23 cellular contexts compared by ENCODE assay signal in genomic region chr2:176328149-176328548, GRCh38. TPM values are rescaled to one million over a fixed set of nuclear protein-coding genes. Genes with fewer than 3 reads are reported as not detected.
DNase-seq lines count a peak whose midpoint lies in the region; ATAC-seq, FAIRE-seq and TF ChIP-seq lines count a peak whose summit lies in the region.
"Had no signal": no experiment of that assay in that cellular context is flagged by ENCODE, and none has a peak within 500 bp of the region (broad histone marks: within the 10 kb centered on the region; RNA-seq: fewer than 3 reads in every experiment).

No MANE protein-coding gene starts in this region.

- no peaks in the 10 kb centered on the region for H3K27me3 ChIP-seq in suprapubic skin

- H3K4me3 ChIP-seq in kidney (ENCODE audit: low read length in 2 of 2) (no peak overlapping the region), suprapubic skin (no peak overlapping the region)

- H3K36me3 ChIP-seq in kidney (ENCODE audit: control insufficient read depth in 1 of 2, insufficient read depth in 2 of 2, low read length in 2 of 2) (peaks cover 0 to 4% of the 10 kb centered on the region in 2 donors), suprapubic skin (peaks cover 6% of the 10 kb centered on the region)

- 88% methylated on average over 3 of the region's 3 CpGs for WGBS in suprapubic skin

- H3K27ac ChIP-seq in kidney (ENCODE audit: low read depth in 2 of 2, low read length in 2 of 2), result no peak overlapping the region
- H3K27ac ChIP-seq in suprapubic skin, result no peak overlapping the region

- no peak for TF ChIP-seq POLR2A in suprapubic skin (IDR thresholded peaks at IDR 0.05)

- intact Hi-C loops in kidney (cut with DNase I), result no loop called here

- H3K4me1 ChIP-seq in kidney (ENCODE audit: control insufficient read depth in 1 of 2, insufficient read depth in 1 of 2, low read depth in 1 of 2, low read length in 2 of 2) (peaks cover 0 to 12% of the 10 kb centered on the region in 2 donors), suprapubic skin (no peaks in the 10 kb centered on the region)

- peak; percentile 22 for DNase-seq in CD1c-positive myeloid dendritic cell (ENCODE audit: extremely low spot score)
- DNase-seq in NOMO-1 treated with dmso at 0.1 percent for 144 hours (lab: John Stamatoyannopoulos, UW; ENCODE audit: unreplicated experiment), result peak; percentile 13
- no peak for DNase-seq in kidney
- no peak for DNase-seq in stimulated activated CD4-positive, alpha-beta T cell treated with anti-CD3 and anti-CD28 coated beads, Interleukin-4, amount 100 ng/mL, for 1 hour
- DNase-seq in suprapubic skin (ENCODE audit: low spot score in 2 of 2), result no peak
- DNase-seq in anterior cingulate cortex (lab: John Stamatoyannopoulos, UW), result no peak
- no peak for DNase-seq in SKM-1 treated with dmso at 0.1 percent for 144 hours (lab: John Stamatoyannopoulos, UW; ENCODE audit: unreplicated experiment)
- DNase-seq: 8988T; Caco-2; CD4-positive, alpha-beta T cell; HFFc6; KG1; NCI-H1092 treated with DMSO at 0.1 percent for 48 hours; NCI-H146; NCI-H2081 treated with DMSO at 0.1 percent for 48 hours; NCI-H510A; NCI-H748 treated with DMSO at 0.1 percent for 48 hours; NK-92 treated with Interleukin-12 subunit alpha and Interleukin-12 subunit beta, amount 100 ng/mL, for 24 hours; SW 1271 had no signal

- FAIRE-seq in kidney (lab: Jason Lieb, UNC), result peak; percentile 46
- FAIRE-seq: H54, HepG2 had no signal

- TF ChIP-seq CTCF in kidney (IDR thresholded peaks at IDR 0.05; ENCODE audit: borderline replicate concordance, extremely low read depth, insufficient read depth) (no peak), suprapubic skin (IDR thresholded peaks at IDR 0.05) (no peak)

- ATAC-seq in HG03095 (IDR thresholded peaks at IDR 0.05; ENCODE audit: unreplicated experiment), result peak; percentile 52
- ATAC-seq: HepG2, Panc1 had no signal

- TF ChIP-seq EP300 in suprapubic skin (IDR thresholded peaks at IDR 0.05), result no peak

- H3K9me3 ChIP-seq in kidney (ENCODE audit: control insufficient read depth in 1 of 2, low read length in 2 of 2), result no peaks in the 10 kb centered on the region
- no peaks in the 10 kb centered on the region for H3K9me3 ChIP-seq in suprapubic skin
- H3K9me3 ChIP-seq: Caco-2 had no signal

- H3K9ac ChIP-seq in kidney (ENCODE audit: low read length in 2 of 2), result no peak overlapping the region

RNA-seq across cellular contexts. Expression of gene MTX2, which starts 58.9 kb away (rescaled TPM):
- total RNA-seq in kidney (23.6 TPM), suprapubic skin (10 to 100 TPM; 23.3 to 33.5 (median 31.2) TPM)
- 120 TPM for polyA plus RNA-seq in kidney (ENCODE audit: insufficient read depth, low read depth, low replicate concordance)

Comparison
In these comparisons a context has a peak if more than half of its experiments do, and no peak if none do; other contexts are left out.
1. DNase-seq: peak in CD1c-positive myeloid dendritic cell (single experiment) and NOMO-1 treated with dmso at 0.1 percent for 144 hours (single experiment); none in kidney (single experiment), stimulated activated CD4-positive, alpha-beta T cell treated with anti-CD3 and anti-CD28 coated beads, Interleukin-4, amount 100 ng/mL, for 1 hour (single experiment), suprapubic skin (0 of 2), anterior cingulate cortex (0 of 58) and SKM-1 treated with dmso at 0.1 percent for 144 hours (single experiment).